Comparison of ENCODE assay signal across 8 cellular contexts in genomic region chr17:77433385-77434135, GRCh38.
DNase-seq lines count a peak whose midpoint lies in the region; ATAC-seq and TF ChIP-seq lines count a peak whose summit lies in the region.

No MANE protein-coding gene starts in this region.

- no peaks in the 10 kb centered on the region for H3K27me3 Mint-ChIP-seq in activated T-helper 2 cell treated with anti-CD3 and anti-CD28 coated beads, Interferon-gamma antibody, Interleukin-2, Interleukin-4, amounts not matched to agents 10 μg/mL and 5 μg/mL and 100 μg/mL, durations not matched to agents 14 hours and 24 hours and 36 hours (ENCODE audit: low read depth)
- no peaks in the 10 kb centered on the region for H3K27me3 Mint-ChIP-seq in type B pancreatic cell

- DNase-seq in stimulated activated CD4-positive, alpha-beta T cell treated with anti-CD3 and anti-CD28 coated beads, Interleukin-15, amount 100 ng/mL, for 24 hours, result peak; percentile 70
- no peak for DNase-seq in stimulated activated CD4-positive, alpha-beta T cell treated with anti-CD3 and anti-CD28 coated beads, Interleukin-4, amount 100 ng/mL, for 4 hours
- DNase-seq in activated T-helper 2 cell treated with anti-CD3 and anti-CD28 coated beads, Interferon-gamma antibody, Interleukin-2, Interleukin-4, amounts not matched to agents 10 μg/mL and 5 μg/mL and 100 μg/mL, durations not matched to agents 14 hours and 24 hours and 36 hours (ENCODE audit: low spot score), result no peak
- DNase-seq in iPS-NIHi11 (ENCODE audit: low spot score), result peak; percentile 8
- DNase-seq in type B pancreatic cell (ENCODE audit: extremely low spot score, unreplicated experiment), result no peak
- DNase-seq in H7, result no peak

- TF ChIP-seq CTCF in type B pancreatic cell (conservative IDR thresholded peaks at IDR 0.05), result no peak

- peak overlapping the region; percentile 62 for H3K27ac Mint-ChIP-seq in activated T-helper 2 cell treated with anti-CD3 and anti-CD28 coated beads, Interferon-gamma antibody, Interleukin-2, Interleukin-4, amounts not matched to agents 10 μg/mL and 5 μg/mL and 100 μg/mL, durations not matched to agents 14 hours and 24 hours and 36 hours
- H3K27ac Mint-ChIP-seq in type B pancreatic cell, result peak overlapping the region; percentile 41

- no peak overlapping the region for H3K4me3 ChIP-seq in H7 (ENCODE audit: insufficient read depth, low read depth, low read length)

- H3K4me3 Mint-ChIP-seq in activated T-helper 2 cell treated with anti-CD3 and anti-CD28 coated beads, Interferon-gamma antibody, Interleukin-2, Interleukin-4, amounts not matched to agents 10 μg/mL and 5 μg/mL and 100 μg/mL, durations not matched to agents 14 hours and 24 hours and 36 hours (ENCODE audit: low read depth), result peak overlapping the region; percentile 42
- H3K4me3 Mint-ChIP-seq in type B pancreatic cell, result peak overlapping the region; percentile 57

- H3K27me3 ChIP-seq in H7 (ENCODE audit: control insufficient read depth, insufficient read depth, low read length), result no peaks in the 10 kb centered on the region

- no peaks in the 10 kb centered on the region; the same call in 1 of the 2 replicates for H3K36me3 ChIP-seq in H7 (replicated peaks; ENCODE audit: control insufficient read depth, insufficient read depth, low read length)

- H3K4me1 Mint-ChIP-seq in activated T-helper 2 cell treated with anti-CD3 and anti-CD28 coated beads, Interferon-gamma antibody, Interleukin-2, Interleukin-4, amounts not matched to agents 10 μg/mL and 5 μg/mL and 100 μg/mL, durations not matched to agents 14 hours and 24 hours and 36 hours (ENCODE audit: low read depth), result peaks cover 77% of the 10 kb centered on the region
- peaks cover 61% of the 10 kb centered on the region for H3K4me1 Mint-ChIP-seq in type B pancreatic cell (ENCODE audit: unreplicated experiment)

- no peaks in the 10 kb centered on the region for H3K9me3 Mint-ChIP-seq in activated T-helper 2 cell treated with anti-CD3 and anti-CD28 coated beads, Interferon-gamma antibody, Interleukin-2, Interleukin-4, amounts not matched to agents 10 μg/mL and 5 μg/mL and 100 μg/mL, durations not matched to agents 14 hours and 24 hours and 36 hours
- H3K9me3 Mint-ChIP-seq in type B pancreatic cell, result no peaks in the 10 kb centered on the region

- no peak for ATAC-seq in HG02973 (IDR thresholded peaks at IDR 0.05; ENCODE audit: unreplicated experiment)
- no peak for ATAC-seq in GM18498 (IDR thresholded peaks at IDR 0.05; ENCODE audit: unreplicated experiment)

- intact Hi-C loops in activated T-helper 2 cell treated with anti-CD3 and anti-CD28 coated beads, Interferon-gamma antibody, Interleukin-2, Interleukin-4, amounts not matched to agents 10 μg/mL and 5 μg/mL and 100 μg/mL, durations not matched to agents 14 hours and 24 hours and 36 hours (cut with micrococcal nuclease), result no loop called here

- peaks cover 15% of the 10 kb centered on the region for H3K36me3 Mint-ChIP-seq in activated T-helper 2 cell treated with anti-CD3 and anti-CD28 coated beads, Interferon-gamma antibody, Interleukin-2, Interleukin-4, amounts not matched to agents 10 μg/mL and 5 μg/mL and 100 μg/mL, durations not matched to agents 14 hours and 24 hours and 36 hours (ENCODE audit: low read depth)
- no peaks in the 10 kb centered on the region for H3K36me3 Mint-ChIP-seq in type B pancreatic cell

Comparison
In these comparisons a context has a peak if more than half of its experiments do, and no peak if none do; other contexts are left out.
1. DNase-seq: peak in stimulated activated CD4-positive, alpha-beta T cell treated with anti-CD3 and anti-CD28 coated beads, Interleukin-15, amount 100 ng/mL, for 24 hours (single experiment) and iPS-NIHi11 (single experiment); none in stimulated activated CD4-positive, alpha-beta T cell treated with anti-CD3 and anti-CD28 coated beads, Interleukin-4, amount 100 ng/mL, for 4 hours (0 of 2), activated T-helper 2 cell treated with anti-CD3 and anti-CD28 coated beads, Interferon-gamma antibody, Interleukin-2, Interleukin-4, amounts not matched to agents 10 μg/mL and 5 μg/mL and 100 μg/mL, durations not matched to agents 14 hours and 24 hours and 36 hours (single experiment), type B pancreatic cell (single experiment) and H7 (single experiment).